ENCODE assay signal across 12 cellular contexts in the genomic region with DNA sequence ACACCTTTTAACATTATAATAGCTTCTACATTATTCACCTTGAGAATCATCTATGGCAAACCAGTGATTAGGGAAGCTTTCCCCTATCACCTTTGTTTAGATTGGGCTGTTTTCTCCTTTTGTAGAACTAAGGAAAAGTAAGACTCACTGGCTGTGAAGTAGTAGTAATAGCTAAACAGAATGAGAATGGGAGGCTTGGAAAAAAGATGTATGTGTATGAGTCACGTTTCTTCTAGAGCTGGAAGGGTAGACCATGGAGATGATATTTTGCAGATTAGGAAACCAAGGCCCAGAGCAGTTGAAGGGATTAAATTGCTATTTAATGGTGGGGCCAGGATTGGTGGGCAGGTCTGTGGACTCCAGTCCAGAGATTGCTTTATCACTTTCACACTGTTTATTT. TPM values are rescaled to one million over a fixed set of nuclear protein-coding genes. Genes with fewer than 3 reads are reported as not detected.
DNase-seq lines count a peak whose midpoint lies in the region; ATAC-seq and TF ChIP-seq lines count a peak whose summit lies in the region.
"Had no signal": no experiment of that assay in that cellular context is flagged by ENCODE, and none has a peak within 500 bp of the region (broad histone marks: within the 10 kb centered on the region; RNA-seq: fewer than 3 reads in every experiment).

No MANE protein-coding gene starts in this region.

- H3K27me3 Mint-ChIP-seq in brain, result peaks cover 12% of the 10 kb centered on the region
- H3K27me3 Mint-ChIP-seq: effector memory CD8-positive, alpha-beta T cell had no signal

- no peaks in the 10 kb centered on the region for H3K9me3 Mint-ChIP-seq in brain
- H3K9me3 Mint-ChIP-seq: activated T-cell treated with anti-CD3 and anti-CD28 coated beads, Interleukin-2, amount 50 U/mL, for 72 hours; effector memory CD8-positive, alpha-beta T cell had no signal

- H3K4me3 ChIP-seq in HFF-Myc (replicated peaks; ENCODE audit: low read depth, low read length) (peak overlapping the region; percentile 84), mesodermal cell (ENCODE audit: extremely low read depth, insufficient read depth, low read length, poor library complexity, severe bottlenecking) (peak overlapping the region; percentile 11), tibial artery (no peak overlapping the region)

- H3K4me3 Mint-ChIP-seq in brain, result peak overlapping the region; percentile 36 to 72 (median 70)

- TF ChIP-seq CTCF in HFF-Myc (IDR thresholded peaks at IDR 0.05; ENCODE audit: low read depth, low read length, missing control alignments) (no peak), brain (conservative IDR thresholded peaks at IDR 0.05) (no peak), tibial artery (IDR thresholded peaks at IDR 0.05) (no peak)

- peak; percentile 27 for DNase-seq in ACHN
- DNase-seq in HFF-Myc (ENCODE audit: extremely low read depth, low read depth), result no peak
- no peak for DNase-seq in substantia nigra (lab: John Stamatoyannopoulos, UW)
- DNase-seq in DMS114 treated with DMSO at 0.1 percent for 48 hours (lab: John Stamatoyannopoulos, UW; ENCODE audit: unreplicated experiment), result no peak
- DNase-seq in tibial artery, result no peak
- DNase-seq: activated T-cell treated with anti-CD3 and anti-CD28 coated beads, Interleukin-2, amount 50 U/mL, for 72 hours; effector memory CD8-positive, alpha-beta T cell; KBM-7; NCI-H446 treated with DMSO at 0.1 percent for 48 hours had no signal

- H3K36me3 Mint-ChIP-seq in brain, result no peaks in the 10 kb centered on the region

- WGBS in mesodermal cell (ENCODE audit: insufficient coverage in 2 of 2), 2 experiments, result 33 to 50% methylated on average over 1 of the region's 1 CpG

- H3K9me3 ChIP-seq in mesodermal cell (ENCODE audit: control insufficient read depth, low read length) (no peaks in the 10 kb centered on the region), tibial artery (no peaks in the 10 kb centered on the region)

- H3K27me3 ChIP-seq in tibial artery, result no peaks in the 10 kb centered on the region

- peaks cover 17% of the 10 kb centered on the region for H3K4me1 ChIP-seq in mesodermal cell (ENCODE audit: control insufficient read depth, insufficient read depth, low read length, poor library complexity, severe bottlenecking)
- peaks cover 0 to 51% (median 15%) of the 10 kb centered on the region in 4 donors for H3K4me1 ChIP-seq in tibial artery

- peaks cover 61% of the 10 kb centered on the region for H3K4me1 Mint-ChIP-seq in brain

- peak overlapping the region in 2 of 5 experiments; percentile 0 to 19 for H3K27ac Mint-ChIP-seq in brain
- H3K27ac Mint-ChIP-seq: activated T-cell treated with anti-CD3 and anti-CD28 coated beads, Interleukin-2, amount 50 U/mL, for 72 hours; effector memory CD8-positive, alpha-beta T cell had no signal

- H3K36me3 ChIP-seq in mesodermal cell (ENCODE audit: control insufficient read depth, insufficient read depth, low read length) (no peaks in the 10 kb centered on the region), tibial artery (no peaks in the 10 kb centered on the region)

- intact Hi-C loops in tibial artery (cut with DNase I; ENCODE audit: low total_unique reads), result no loop called here

- no peak for ATAC-seq in GM19463 (IDR thresholded peaks at IDR 0.05; ENCODE audit: unreplicated experiment)
- ATAC-seq: activated T-cell treated with anti-CD3 and anti-CD28 coated beads, Interleukin-2, amount 50 U/mL, for 72 hours; effector memory CD8-positive, alpha-beta T cell had no signal

- in situ Hi-C loops in ACHN (cut with HindIII; ENCODE audit: low pct_ligation_motif_present, low pct_unique_long_range_greater_than_20kb, low sequenced_read_pairs), result no loop called here

- H3K27ac ChIP-seq in mesodermal cell (ENCODE audit: low read depth, low read length, severe bottlenecking) (no peak overlapping the region), substantia nigra (ENCODE audit: low read depth, low read length, poor library complexity, severe bottlenecking) (no peak overlapping the region), tibial artery (no peak overlapping the region)

RNA-seq across cellular contexts. Expression of gene SOCS5, which starts 2.1 kb away (rescaled TPM):
- 6.8 TPM for polyA plus RNA-seq in brain (ENCODE audit: insufficient read depth, low read depth, low replicate concordance)
- polyA plus RNA-seq in mesodermal cell (2013, experiment 1 of 2), result 11.0 TPM
- polyA plus RNA-seq in mesodermal cell (2013, experiment 2 of 2), result 12.8 TPM

Comparison
In these comparisons a context has a peak if more than half of its experiments do, and no peak if none do; other contexts are left out.
1. H3K4me3 ChIP-seq: peak in HFF-Myc (single experiment) and mesodermal cell (single experiment); none in tibial artery (0 of 2).